20 cellular contexts compared by ENCODE assay signal in the genomic region with DNA sequence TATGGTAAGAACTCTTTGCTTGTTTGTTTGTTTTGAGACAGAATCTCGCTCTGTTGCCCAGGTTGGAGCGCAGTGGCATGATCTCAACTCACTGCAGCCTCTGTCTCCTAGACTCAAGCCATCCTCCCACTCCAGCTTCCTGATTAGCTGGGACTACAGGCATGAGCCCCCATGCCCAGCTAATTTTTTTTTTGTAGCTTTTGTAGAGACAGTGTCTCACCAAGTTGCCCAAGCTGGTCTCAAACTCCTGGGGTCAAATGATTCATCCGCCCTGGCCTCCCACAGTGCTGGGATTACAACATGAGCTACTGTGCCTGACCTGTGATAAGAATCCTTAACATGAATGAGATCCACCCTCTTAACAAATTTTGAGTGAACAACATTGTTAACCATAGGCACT.
"Had no signal": no experiment of that assay in that cellular context is flagged by ENCODE, and none has a peak within 500 bp of the region (broad histone marks: within the 10 kb centered on the region; RNA-seq: fewer than 3 reads in every experiment).

No MANE protein-coding gene starts in this region.

- H3K27ac ChIP-seq: breast epithelium, lower lobe of right lung, thoracic aorta, upper lobe of right lung had no signal

- DNase-seq: activated CD4-positive, alpha-beta T cell treated with anti-CD3 and anti-CD28 coated beads for 4 hours; activated CD4-positive, alpha-beta T cell treated with anti-CD3 and anti-CD28 coated beads, Interleukin-2, amount 50 U/mL, for 48 hours; activated CD4-positive, CD25-positive, alpha-beta regulatory T cell; activated naive CD4-positive, alpha-beta T cell treated with Interleukin-2 at 50 U/mL for 16 hours; activated naive CD8-positive, alpha-beta T cell treated with anti-CD3 and anti-CD28 coated beads for 36 hours; activated T-cell treated with anti-CD3 and anti-CD28 coated beads, Interleukin-2, amount 50 U/mL, for 48 hours; amniotic stem cell; cortex of kidney; erythroblast; left colon; lower lobe of right lung; naive thymus-derived CD4-positive, alpha-beta T cell; retina; stimulated activated CD4-positive, alpha-beta T cell treated with anti-CD3 and anti-CD28 coated beads, Interleukin-4, amount 100 ng/mL, for 24 hours; stimulated activated naive CD4-positive, alpha-beta T cell treated with Interleukin-2 at 50 U/mL for 16 hours; T1000; upper lobe of right lung had no signal

- H3K4me3 ChIP-seq: breast epithelium, lower lobe of right lung, thoracic aorta, upper lobe of right lung had no signal

- H3K4me3 Mint-ChIP-seq: activated naive CD8-positive, alpha-beta T cell treated with anti-CD3 and anti-CD28 coated beads for 36 hours; naive thymus-derived CD4-positive, alpha-beta T cell had no signal

- H3K9me3 ChIP-seq: breast epithelium, lower lobe of right lung, thoracic aorta, upper lobe of right lung had no signal

- H3K27ac Mint-ChIP-seq: activated naive CD8-positive, alpha-beta T cell treated with anti-CD3 and anti-CD28 coated beads for 36 hours; naive thymus-derived CD4-positive, alpha-beta T cell; progenitor cell of endocrine pancreas had no signal

- H3K36me3 ChIP-seq: breast epithelium, lower lobe of right lung, thoracic aorta, upper lobe of right lung had no signal

- H3K4me1 Mint-ChIP-seq: activated naive CD8-positive, alpha-beta T cell treated with anti-CD3 and anti-CD28 coated beads for 36 hours; naive thymus-derived CD4-positive, alpha-beta T cell had no signal

- H3K4me1 ChIP-seq: breast epithelium, lower lobe of right lung, upper lobe of right lung had no signal

- ATAC-seq: left colon; lower lobe of right lung; naive thymus-derived CD4-positive, alpha-beta T cell; upper lobe of right lung had no signal

- H3K27me3 ChIP-seq: upper lobe of right lung had no signal

- H3K36me3 Mint-ChIP-seq: activated naive CD8-positive, alpha-beta T cell treated with anti-CD3 and anti-CD28 coated beads for 36 hours had no signal

- H3K27me3 Mint-ChIP-seq: activated naive CD8-positive, alpha-beta T cell treated with anti-CD3 and anti-CD28 coated beads for 36 hours had no signal
